Comparison of ENCODE assay signal across 18 cellular contexts in the genomic region with DNA sequence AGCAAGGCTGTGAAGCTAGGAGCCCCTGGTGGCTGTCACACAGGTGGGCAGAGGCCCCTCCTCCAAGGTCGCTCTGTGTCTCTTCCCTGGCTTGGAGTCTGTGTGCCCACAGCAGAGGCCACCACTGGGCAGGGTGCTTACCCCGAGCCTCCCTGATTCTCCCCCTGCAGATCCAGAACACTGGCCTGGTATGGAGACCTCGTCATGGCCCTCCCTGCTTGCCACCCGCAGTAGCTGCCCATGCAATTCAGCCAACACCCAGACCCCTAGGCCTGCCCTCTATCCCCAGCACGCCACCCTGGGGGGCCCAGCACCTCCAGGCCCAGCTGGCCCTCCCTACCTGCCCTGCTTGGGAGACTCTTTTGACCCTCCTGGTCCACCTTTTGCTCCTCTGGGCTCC. TPM values are rescaled to one million over a fixed set of nuclear protein-coding genes. Genes with fewer than 3 reads are reported as not detected.
A peak's percentile ranks its signal among the peaks of the same experiment; 100 is the strongest.
DNase-seq lines count a peak whose midpoint lies in the region; ATAC-seq and TF ChIP-seq lines count a peak whose summit lies in the region.
"Had no signal": no experiment of that assay in that cellular context is flagged by ENCODE, and none has a peak within 500 bp of the region (broad histone marks: within the 10 kb centered on the region; RNA-seq: fewer than 3 reads in every experiment).

No MANE protein-coding gene starts in this region.

- peak in 2 of 3 donors; percentile 25 to 35 for DNase-seq in right cardiac atrium
- no peak for DNase-seq in left cardiac atrium
- no peak for DNase-seq in effector memory CD8-positive, alpha-beta T cell
- peak; percentile 58 for DNase-seq in spleen
- DNase-seq in NCI-H1436 treated with DMSO at 0.1 percent for 48 hours (lab: John Stamatoyannopoulos, UW): no peak
- no peak for DNase-seq in NAMALWA (ENCODE audit: low spot score)
- DNase-seq in LoVo (ENCODE audit: low spot score): no peak
- DNase-seq: ACHN; CD8-positive, alpha-beta T cell; COR-L47; DMS153; DMS79 treated with DMSO at 0.1 percent for 48 hours; EL had no signal

- peaks cover 7 to 11% (median 10%) of the 10 kb centered on the region in 3 donors for H3K4me1 Mint-ChIP-seq in IgD-negative memory B cell
- peaks cover 0 to 9% of the 10 kb centered on the region in 2 donors for H3K4me1 Mint-ChIP-seq in effector memory CD8-positive, alpha-beta T cell (ENCODE audit: low read depth in 2 of 2)

- no peak overlapping the region for H3K27ac ChIP-seq in right cardiac atrium (ENCODE audit: low read length)
- no peak overlapping the region for H3K27ac ChIP-seq in spleen
- H3K27ac ChIP-seq: C4-2B had no signal

- H3K27me3 ChIP-seq in right cardiac atrium (ENCODE audit: control insufficient read depth, insufficient read depth) (no peaks in the 10 kb centered on the region), spleen (replicated peaks in 1 of 7) (no peaks in the 10 kb centered on the region)

- no peaks in the 10 kb centered on the region for H3K27me3 Mint-ChIP-seq in IgD-negative memory B cell
- no peaks in the 10 kb centered on the region for H3K27me3 Mint-ChIP-seq in effector memory CD8-positive, alpha-beta T cell

- no peaks in the 10 kb centered on the region for H3K9me3 Mint-ChIP-seq in IgD-negative memory B cell
- no peaks in the 10 kb centered on the region for H3K9me3 Mint-ChIP-seq in effector memory CD8-positive, alpha-beta T cell
- H3K9me3 Mint-ChIP-seq: CD8-positive, alpha-beta T cell had no signal

- H3K4me1 ChIP-seq in right cardiac atrium (ENCODE audit: control insufficient read depth, insufficient read depth, low read length): no peaks in the 10 kb centered on the region
- H3K4me1 ChIP-seq in spleen: peaks cover 0 to 27% (median 13%) of the 10 kb centered on the region in 6 donors

- intact Hi-C loops in right cardiac atrium (cut with DNase I): no loop called here
- intact Hi-C loops in left cardiac atrium (cut with DNase I): no loop called here
- intact Hi-C loops in spleen (cut with DNase I; ENCODE audit: low total_unique reads): no loop called here

- TF ChIP-seq POLR2A in spleen (IDR thresholded peaks at IDR 0.05): no peak

- ATAC-seq in right cardiac atrium: no peak
- no peak for ATAC-seq in left cardiac atrium
- ATAC-seq in effector memory CD8-positive, alpha-beta T cell (replicated peaks): no peak
- ATAC-seq: CD8-positive, alpha-beta T cell; K562 had no signal

- H3K4me3 ChIP-seq in right cardiac atrium (ENCODE audit: low read length) (no peak overlapping the region), spleen (no peak overlapping the region)
- H3K4me3 ChIP-seq: K562 had no signal

- H3K36me3 ChIP-seq in spleen: peaks cover 0 to 21% (median 4%) of the 10 kb centered on the region in 6 donors

- no peak for TF ChIP-seq CTCF in spleen (IDR thresholded peaks at IDR 0.05 in 8 of 11, conservative IDR thresholded peaks at IDR 0.05 in 3 of 11)

- H3K9me3 ChIP-seq in right cardiac atrium (ENCODE audit: control insufficient read depth, low read length) (no peaks in the 10 kb centered on the region), spleen (no peaks in the 10 kb centered on the region)

- peaks cover 2% of the 10 kb centered on the region for H3K36me3 Mint-ChIP-seq in IgD-negative memory B cell
- H3K36me3 Mint-ChIP-seq in effector memory CD8-positive, alpha-beta T cell (ENCODE audit: insufficient read depth): no peaks in the 10 kb centered on the region

- peak overlapping the region in 2 of 3 donors; percentile 39 to 60 for H3K27ac Mint-ChIP-seq in IgD-negative memory B cell
- H3K27ac Mint-ChIP-seq in effector memory CD8-positive, alpha-beta T cell: peak overlapping the region; percentile 22 to 57
- H3K27ac Mint-ChIP-seq: CD8-positive, alpha-beta T cell had no signal

- WGBS in right cardiac atrium: 94% methylated on average over 5 of the region's 5 CpGs
- 81 to 95% (median 90%) methylated on average over 4 to 5 of the region's 5 CpGs for WGBS in spleen, 5 donors

- H3K4me3 Mint-ChIP-seq in IgD-negative memory B cell: no peak overlapping the region
- H3K4me3 Mint-ChIP-seq in effector memory CD8-positive, alpha-beta T cell: no peak overlapping the region
- H3K4me3 Mint-ChIP-seq: CD8-positive, alpha-beta T cell had no signal

RNA-seq across cellular contexts. Expression of a gene that starts 5.5 kb away (rescaled TPM):
- total RNA-seq in right cardiac atrium: not detected
- polyA plus RNA-seq in right cardiac atrium: not detected
- not detected for total RNA-seq in left cardiac atrium
- not detected for polyA plus RNA-seq in IgD-negative memory B cell
- total RNA-seq in spleen: not detected
- not detected for polyA plus RNA-seq in spleen
- total RNA-seq: A172; CD8-positive, alpha-beta T cell; HT1080; K562 had no signal
- polyA plus RNA-seq: K562 had no signal

RNA-seq across cellular contexts. Expression of a gene that starts 20.0 kb away (rescaled TPM):
- total RNA-seq in right cardiac atrium (not detected), left cardiac atrium (not detected), spleen (not detected)
- polyA plus RNA-seq in right cardiac atrium (not detected), IgD-negative memory B cell (not detected), spleen (not detected)
- total RNA-seq: A172; CD8-positive, alpha-beta T cell; HT1080; K562 had no signal
- polyA plus RNA-seq: K562 had no signal

Comparison
In these comparisons a context has a peak if more than half of its experiments do, and no peak if none do; other contexts are left out.
1. DNase-seq: peak in right cardiac atrium (2 of 3) and spleen (single experiment); none in left cardiac atrium (single experiment), effector memory CD8-positive, alpha-beta T cell (0 of 3), NCI-H1436 treated with DMSO at 0.1 percent for 48 hours (single experiment), NAMALWA (single experiment) and LoVo (single experiment).